Comparison of ENCODE assay signal across 10 cellular contexts in the genomic region with DNA sequence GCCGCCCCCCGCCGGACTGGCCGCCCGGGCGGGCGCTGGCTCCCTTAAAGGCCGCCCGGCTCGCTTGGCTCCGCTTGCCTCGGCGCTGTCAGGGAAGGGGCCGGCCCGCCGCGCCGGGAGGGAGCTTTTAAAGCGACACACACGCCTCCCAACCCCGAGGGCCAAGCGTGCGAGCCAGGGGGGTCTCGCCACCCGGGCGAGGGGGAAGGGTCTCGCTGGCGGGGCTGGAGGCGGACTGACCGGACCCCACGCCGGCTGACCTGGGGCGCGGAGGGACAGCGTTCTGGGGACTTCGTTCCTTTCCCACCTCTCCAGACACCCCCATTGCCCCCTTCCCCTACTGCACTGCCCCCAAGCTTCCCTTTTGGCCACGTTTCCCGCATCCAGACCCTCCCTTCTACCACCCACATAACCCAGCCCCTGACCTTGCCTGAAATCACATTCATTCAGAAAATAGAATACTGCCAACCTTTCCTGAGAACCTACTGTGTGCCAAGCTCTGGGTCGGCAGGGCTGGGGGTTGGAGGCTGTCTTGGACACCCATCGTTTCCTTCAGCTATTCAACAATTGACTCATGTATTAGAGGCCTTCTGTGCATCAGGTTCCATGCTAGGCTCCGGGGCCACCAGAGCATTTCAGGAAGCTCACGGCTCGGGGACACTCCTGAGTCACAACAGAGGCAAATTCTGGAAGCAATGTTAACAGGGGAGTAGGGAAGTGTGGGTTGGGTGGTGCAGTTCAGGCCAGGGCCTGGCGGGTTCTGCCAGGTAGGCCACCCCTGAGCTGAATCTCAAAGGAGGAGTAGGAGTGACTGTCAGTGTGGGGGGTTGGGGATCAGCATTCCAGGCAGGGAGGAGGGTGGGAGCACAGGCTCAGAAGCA. TPM values are rescaled to one million over a fixed set of nuclear protein-coding genes. Genes with fewer than 3 reads are reported as not detected.
DNase-seq lines count a peak whose midpoint lies in the region; ATAC-seq and TF ChIP-seq lines count a peak whose summit lies in the region.
"Had no signal": no experiment of that assay in that cellular context is flagged by ENCODE, and none has a peak within 500 bp of the region (broad histone marks: within the 10 kb centered on the region; RNA-seq: fewer than 3 reads in every experiment).

A gene with protein sequence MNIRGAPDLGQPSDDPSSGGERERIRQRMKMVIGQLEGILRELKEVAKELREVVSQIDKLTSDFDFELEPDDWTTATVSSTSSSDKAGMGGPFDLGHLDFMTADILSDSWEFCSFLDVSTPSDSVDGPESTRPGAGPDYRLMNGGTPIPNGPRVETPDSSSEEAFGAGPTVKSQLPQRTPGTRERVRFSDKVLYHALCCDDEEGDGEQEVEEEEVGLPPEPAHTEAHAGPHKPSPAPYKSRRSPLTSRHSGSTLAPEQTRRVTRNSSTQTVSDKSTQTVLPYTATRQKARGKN (minus strand): TSS at position 102 of the 881 bp plus-strand sequence. CDS start 2,221 bp downstream, outside the sequence.

- no peaks in the 10 kb centered on the region for H3K36me3 ChIP-seq in BLaER1 treated with 17β-estradiol and CSF1 and Interleukin-3, amounts not matched to agents 10 nM and 100 nM
- H3K36me3 ChIP-seq in heart left ventricle: no peaks in the 10 kb centered on the region
- no peaks in the 10 kb centered on the region for H3K36me3 ChIP-seq in ovary

- peaks cover 0 to 33% (median 19%) of the 10 kb centered on the region in 11 experiments; a peak in 16 of 22 replicates for H4K20me1 ChIP-seq in BLaER1 treated with 17β-estradiol and CSF1 and Interleukin-3, amounts not matched to agents 10 nM and 100 nM

- intact Hi-C loops in heart left ventricle (cut with DNase I) (loop anchor here in 1 of 10 donors (5.0 kb wide), 1 partner anchor 119 kb away; a partner anchor contains a TSS), ovary (cut with DNase I) (no loop called here)

- DNase-seq in heart left ventricle: peak; percentile 65 to 79 (median 68)
- peak; percentile 65 to 80 (median 69) for DNase-seq in ovary
- DNase-seq in cerebellar nuclear complex (lab: John Stamatoyannopoulos, UW): no peak
- no peak for DNase-seq in GM20000 (ENCODE audit: low spot score)
- no peak for DNase-seq in foreskin keratinocyte

- peak within 1 kb of the TSS; percentile 57 to 70 (median 62) for H3K4me3 ChIP-seq in BLaER1 treated with 17β-estradiol and CSF1 and Interleukin-3, amounts not matched to agents 10 nM and 100 nM
- 0 out of 2 replicates have a peak within 1 kb of the TSS, but pooled peaks have one; percentile 8 for H3K4me3 ChIP-seq in WI38 (ENCODE audit: low read depth, low read length)
- H3K4me3 ChIP-seq in heart left ventricle: peak within 1 kb of the TSS; percentile 57 to 92 (median 70)
- peak within 1 kb of the TSS; percentile 52 for H3K4me3 ChIP-seq in ovary
- H3K4me3 ChIP-seq: GM12878 had no signal

- no peaks in the 10 kb centered on the region for H3K9me3 ChIP-seq in BLaER1 treated with 17β-estradiol and CSF1 and Interleukin-3, amounts not matched to agents 10 nM and 100 nM (replicated peaks in 1 of 11)
- H3K9me3 ChIP-seq in heart left ventricle: no peaks in the 10 kb centered on the region
- H3K9me3 ChIP-seq in ovary: no peaks in the 10 kb centered on the region

- ATAC-seq in heart left ventricle (peak in 3 of 4 donors; percentile 73 to 79 (median 75)), foreskin keratinocyte (no peak), GM19324 (IDR thresholded peaks at IDR 0.05; ENCODE audit: low FRiP score, unreplicated experiment) (no peak)
- ATAC-seq: GM12878 had no signal

- peak within 1 kb of the TSS; percentile 96 to 99 (median 98) for H3K4me2 ChIP-seq in BLaER1 treated with 17β-estradiol and CSF1 and Interleukin-3, amounts not matched to agents 10 nM and 100 nM

- peak within 1 kb of the TSS; percentile 19 to 68 (median 58); a peak in 18 of 22 replicates for H3K9ac ChIP-seq in BLaER1 treated with 17β-estradiol and CSF1 and Interleukin-3, amounts not matched to agents 10 nM and 100 nM

- TF ChIP-seq POLR2A in heart left ventricle (IDR thresholded peaks at IDR 0.05): no peak
- no peak for TF ChIP-seq POLR2A in ovary (IDR thresholded peaks at IDR 0.05)

- no peak within 1 kb of the TSS for H3K27ac ChIP-seq in BLaER1 treated with 17β-estradiol and CSF1 and Interleukin-3, amounts not matched to agents 10 nM and 100 nM
- H3K27ac ChIP-seq in heart left ventricle: peak within 1 kb of the TSS in 10 of 12 donors; percentile 40 to 80 (median 56)
- H3K27ac ChIP-seq in ovary: peak within 1 kb of the TSS; percentile 29 to 54
- H3K27ac ChIP-seq in foreskin keratinocyte: no peak within 1 kb of the TSS
- H3K27ac ChIP-seq: epithelial cell of prostate had no signal

- H3K4me1 ChIP-seq in BLaER1 treated with 17β-estradiol and CSF1 and Interleukin-3, amounts not matched to agents 10 nM and 100 nM: peaks cover 7 to 16% (median 10%) of the 10 kb centered on the region in 10 experiments; a peak in 15 of 20 replicates
- H3K4me1 ChIP-seq in heart left ventricle (peaks cover 0 to 40% (median 10%) of the 10 kb centered on the region in 12 donors), ovary (ENCODE audit: insufficient read depth) (peaks cover 3% of the 10 kb centered on the region), foreskin keratinocyte (no peaks in the 10 kb centered on the region)

- WGBS in heart left ventricle, 4 donors: 11 to 32% (median 13%) methylated on average over 13 to 44 of the region's 44 CpGs
- 11 to 26% (median 15%) methylated on average over 18 to 44 of the region's 44 CpGs for WGBS in ovary, 3 donors

- H3K27me3 ChIP-seq in BLaER1 treated with 17β-estradiol and CSF1 and Interleukin-3, amounts not matched to agents 10 nM and 100 nM: peaks cover 66 to 96% (median 84%) of the 10 kb centered on the region in 11 experiments
- H3K27me3 ChIP-seq in heart left ventricle (peaks cover 0 to 43% (median 7%) of the 10 kb centered on the region in 9 donors), ovary (no peaks in the 10 kb centered on the region), foreskin keratinocyte (peaks cover 97% of the 10 kb centered on the region)

- TF ChIP-seq CTCF in WI38 (IDR thresholded peaks at IDR 0.05; ENCODE audit: low read depth, low read length): no peak
- no peak for TF ChIP-seq CTCF in heart left ventricle (IDR thresholded peaks at IDR 0.05)
- TF ChIP-seq CTCF in ovary (IDR thresholded peaks at IDR 0.05): no peak
- no peak for TF ChIP-seq CTCF in GM20000 (IDR thresholded peaks at IDR 0.05; ENCODE audit: extremely low read depth, missing control alignments)
- TF ChIP-seq CTCF in foreskin keratinocyte (conservative IDR thresholded peaks at IDR 0.05): no peak

- TF ChIP-seq EP300 in ovary (IDR thresholded peaks at IDR 0.05): no peak

RNA-seq across cellular contexts. Expression of the gene that starts here (rescaled TPM):
- total RNA-seq in heart left ventricle: 100 to 1,000 TPM in 4 of 9 donors, 10 to 100 TPM in 5; 51.5 to 182 (median 83.0) TPM
- polyA plus RNA-seq in heart left ventricle: 100 to 1,000 TPM; 120 to 137 TPM
- total RNA-seq in ovary: 10 to 100 TPM in 6 of 7 donors, 1 to 10 TPM in 1; 4.9 to 86.3 (median 32.6) TPM
- 10 to 100 TPM in 1 of 2 donors, under 1 TPM in 1; 0.43 to 11.9 TPM for polyA plus RNA-seq in ovary
- total RNA-seq in foreskin keratinocyte: 0.24 and 0.35 TPM in 2 replicates
- 0.26 and 0.29 TPM in 2 replicates for polyA plus RNA-seq in foreskin keratinocyte
- total RNA-seq: GM12878 had no signal
- polyA plus RNA-seq: GM12878 had no signal

Comparison
In these comparisons a context has a peak if more than half of its experiments do, and no peak if none do; other contexts are left out.
1. RNA of the gene that starts here (polyA plus RNA-seq): 120 to 137 TPM in heart left ventricle; 0.43 to 11.9 TPM in ovary and 0.26 to 0.29 TPM in foreskin keratinocyte; every median in the first group is over 4 times any median in the second.
2. H3K27ac ChIP-seq: peak in heart left ventricle (10 of 12) and ovary (2 of 2); none in BLaER1 treated with 17β-estradiol and CSF1 and Interleukin-3, amounts not matched to agents 10 nM and 100 nM (0 of 11) and foreskin keratinocyte (single experiment).
3. H3K4me3 ChIP-seq: peak in every context shown above with its lines; median percentile 70 in heart left ventricle; 62 in BLaER1 treated with 17β-estradiol and CSF1 and Interleukin-3, amounts not matched to agents 10 nM and 100 nM; 52 in ovary; 8 in WI38.
4. ATAC-seq: peak in heart left ventricle (3 of 4); none in foreskin keratinocyte (single experiment) and GM19324 (single experiment).
5. DNase-seq: peak in heart left ventricle (5 of 5) and ovary (5 of 5); none in cerebellar nuclear complex (0 of 2), GM20000 (single experiment) and foreskin keratinocyte (0 of 2).